8 cellular contexts compared by ENCODE assay signal in the genomic region with DNA sequence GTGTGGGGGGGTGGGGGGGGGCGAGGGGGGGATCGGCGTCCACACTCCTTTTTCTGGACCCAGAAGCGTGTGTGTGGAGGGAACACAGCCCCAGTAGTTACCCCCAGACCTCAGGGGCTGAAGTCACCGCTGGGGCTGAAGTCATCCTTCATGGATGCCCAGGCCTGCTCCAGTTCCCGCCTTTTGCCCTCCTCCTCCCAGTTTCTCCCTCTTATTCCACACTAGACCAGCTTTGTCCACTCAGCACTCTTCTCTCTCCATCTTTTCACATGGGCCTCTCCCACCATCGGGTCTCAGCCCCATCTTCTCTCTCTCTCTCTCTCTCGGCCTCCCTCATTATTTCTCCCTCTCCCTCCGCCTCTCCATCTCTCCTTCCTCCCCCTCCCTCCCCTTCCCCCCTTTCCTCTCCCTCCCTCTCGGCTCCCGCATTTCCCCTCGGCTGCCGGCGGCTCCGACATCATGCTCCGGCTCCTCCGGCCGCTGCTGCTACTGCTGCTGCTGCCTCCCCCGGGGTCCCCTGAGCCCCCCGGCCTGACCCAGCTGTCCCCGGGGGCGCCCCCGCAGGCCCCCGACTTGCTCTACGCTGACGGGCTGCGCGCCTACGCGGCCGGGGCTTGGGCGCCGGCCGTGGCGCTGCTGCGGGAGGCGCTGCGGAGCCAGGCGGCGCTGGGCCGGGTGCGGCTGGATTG. TPM values are rescaled to one million over a fixed set of nuclear protein-coding genes. Genes with fewer than 3 reads are reported as not detected.
DNase-seq lines count a peak whose midpoint lies in the region; ATAC-seq and TF ChIP-seq lines count a peak whose summit lies in the region.

TSS of gene P3H3 (plus strand) at position 426 of the 689 bp plus-strand sequence. CDS start at position 460, 34 bp downstream.

- H3K9me3 Mint-ChIP-seq in activated naive CD8-positive, alpha-beta T cell (ENCODE audit: low read depth): no peaks in the 10 kb centered on the region

- intact Hi-C loops in Right ventricle myocardium superior (cut with DNase I): loop anchor here (5.0 kb wide), 2 partner anchors 76 to 91 kb away; partner anchors contain the start of gene MLF2

- peaks cover 20% of the 10 kb centered on the region for H3K36me3 ChIP-seq in osteoblast (ENCODE audit: insufficient read depth, low read length)

- peaks cover 2% of the 10 kb centered on the region for H4K20me1 ChIP-seq in osteoblast (ENCODE audit: insufficient read depth, low read length)

- H3K27me3 Mint-ChIP-seq in activated naive CD8-positive, alpha-beta T cell: peaks cover 16% of the 10 kb centered on the region

- no peaks in the 10 kb centered on the region for H3K9me3 ChIP-seq in osteoblast (ENCODE audit: low read depth, low read length)

- H3K27ac ChIP-seq in osteoblast (ENCODE audit: low read depth, low read length): peak within 1 kb of the TSS; percentile 91

- POLR2A ChIA-PET in GM10248 (lab: Yijun Ruan, JAX): no interaction called here

- H3K4me3 Mint-ChIP-seq in activated naive CD8-positive, alpha-beta T cell: peak within 1 kb of the TSS; percentile 85

- TF ChIP-seq CTCF in GM10248 (IDR thresholded peaks at IDR 0.05; ENCODE audit: control extremely low read depth, extremely low read depth, low read depth, missing control alignments) (peak; percentile 19), osteoblast (IDR thresholded peaks at IDR 0.05; ENCODE audit: extremely low read depth, low read depth, low read length) (no peak)

- peak within 1 kb of the TSS; percentile 86 for H2AFZ ChIP-seq in osteoblast (ENCODE audit: low read length)

- ATAC-seq in Right ventricle myocardium superior (ENCODE audit: poor library complexity) (peak; percentile 33), HG03039 (IDR thresholded peaks at IDR 0.05; ENCODE audit: unreplicated experiment) (no peak), HG03378 (IDR thresholded peaks at IDR 0.05; ENCODE audit: unreplicated experiment) (no peak)

- peak within 1 kb of the TSS; percentile 99 for H3K4me3 ChIP-seq in osteoblast (ENCODE audit: insufficient read depth, low read length)

- CTCF ChIA-PET in GM10248 (lab: Yijun Ruan, JAX): interaction anchor here (1.0 to 6.6 kb wide), 11 partner anchors 9 to 274 kb away, joined by 3 to 60 read pairs (median 3); partner anchors contain the start of genes COPS7A, GNB3, MLF2 and PTMS

- H3K4me2 ChIP-seq in osteoblast (ENCODE audit: insufficient read depth, low read length): peak within 1 kb of the TSS; percentile 91

- H3K27ac Mint-ChIP-seq in activated naive CD8-positive, alpha-beta T cell: peak within 1 kb of the TSS; percentile 78

- H3K27me3 ChIP-seq in osteoblast (ENCODE audit: insufficient read depth, low read length): peaks cover under 1% of the 10 kb centered on the region

- no peaks in the 10 kb centered on the region for H3K36me3 Mint-ChIP-seq in activated naive CD8-positive, alpha-beta T cell

- H3K79me2 ChIP-seq in osteoblast (ENCODE audit: insufficient read depth, low read length): peaks cover 40% of the 10 kb centered on the region

- peaks cover 21% of the 10 kb centered on the region for H3K4me1 ChIP-seq in osteoblast (ENCODE audit: insufficient read depth, low read length)

- H3K4me1 Mint-ChIP-seq in activated naive CD8-positive, alpha-beta T cell (ENCODE audit: low read depth): peaks cover 18% of the 10 kb centered on the region

- no peak for DNase-seq in GM10248 (ENCODE audit: extremely low spot score)
- peak; percentile 45 for DNase-seq in NCI-H1694 (lab: John Stamatoyannopoulos, UW)
- peak; percentile 58 for DNase-seq in Right ventricle myocardium superior
- DNase-seq in osteoblast (ENCODE audit: insufficient read length, low spot score, missing footprints): peak; percentile 98
- DNase-seq in NK-92 (lab: John Stamatoyannopoulos, UW; ENCODE audit: unreplicated experiment): no peak

RNA-seq across cellular contexts. Expression of gene P3H3, which starts in this region (rescaled TPM):
- total RNA-seq in Right ventricle myocardium superior (10.0 TPM), osteoblast (108 and 130 TPM in 2 replicates)

Comparison
In these comparisons a context has a peak if more than half of its experiments do, and no peak if none do; other contexts are left out.
1. DNase-seq: peak in NCI-H1694 (single experiment), Right ventricle myocardium superior (single experiment) and osteoblast (single experiment); none in GM10248 (single experiment) and NK-92 (single experiment).